12 cellular contexts compared by ENCODE assay signal in genomic region chr7:129777993-129778769, GRCh38.
DNase-seq lines count a peak whose midpoint lies in the region; ATAC-seq, FAIRE-seq and TF ChIP-seq lines count a peak whose summit lies in the region.
"Had no signal": no experiment of that assay in that cellular context is flagged by ENCODE, and none has a peak within 500 bp of the region (broad histone marks: within the 10 kb centered on the region; RNA-seq: fewer than 3 reads in every experiment).

No MANE protein-coding gene starts in this region.

- TF ChIP-seq RAD21 in HepG2 (CRISPR knock-in tag; IDR thresholded peaks at IDR 0.05): no peak

- H4K20me1 ChIP-seq in HepG2 (ENCODE audit: insufficient read depth, low read length) (peaks cover 7% of the 10 kb centered on the region; the same call in 1 of the 2 replicates), keratinocyte (ENCODE audit: control insufficient read depth, extremely low read depth, insufficient read depth, low read length) (peaks cover 10% of the 10 kb centered on the region)

- H3K4me3 Mint-ChIP-seq in activated CD8-positive, alpha-beta T cell treated with anti-CD3 and anti-CD28 coated beads, Interleukin-2, amount 10 ng/mL, durations not matched to agents 7 days and 5 days: peak overlapping the region; percentile 18

- no peak overlapping the region for H3K27ac Mint-ChIP-seq in activated CD8-positive, alpha-beta T cell treated with anti-CD3 and anti-CD28 coated beads, Interleukin-2, amount 10 ng/mL, durations not matched to agents 7 days and 5 days

- TF ChIP-seq CTCF in HepG2 (CRISPR knock-in tag; IDR thresholded peaks at IDR 0.05): no peak
- TF ChIP-seq CTCF in right lobe of liver (IDR thresholded peaks at IDR 0.05): no peak
- no peak for TF ChIP-seq CTCF in keratinocyte (optimal IDR thresholded peaks at IDR 0.05 in 1 of 3, IDR thresholded peaks at IDR 0.05 in 1 of 3, conservative IDR thresholded peaks at IDR 0.05 in 1 of 3; ENCODE audit: extremely low read depth in 1 of 3, insufficient read depth in 2 of 3, low read length in 3 of 3)
- TF ChIP-seq CTCF in upper lobe of right lung (IDR thresholded peaks at IDR 0.05): no peak

- CTCF ChIA-PET in HepG2 (lab: Yijun Ruan, JAX; ENCODE audit: low intra/inter-chr PET ratio, low total read pairs): no interaction called here
- CTCF ChIA-PET in activated CD8-positive, alpha-beta T cell treated with anti-CD3 and anti-CD28 coated beads, Interleukin-2, amount 10 ng/mL, durations not matched to agents 7 days and 5 days (lab: Charles Lee): no interaction called here

- H3K9me3 Mint-ChIP-seq in activated CD8-positive, alpha-beta T cell treated with anti-CD3 and anti-CD28 coated beads, Interleukin-2, amount 10 ng/mL, durations not matched to agents 7 days and 5 days (ENCODE audit: insufficient read depth): no peaks in the 10 kb centered on the region

- POLR2A ChIA-PET in HepG2 (lab: Yijun Ruan, JAX): no interaction called here
- POLR2A ChIA-PET in activated CD8-positive, alpha-beta T cell treated with anti-CD3 and anti-CD28 coated beads, Interleukin-2, amount 10 ng/mL, durations not matched to agents 7 days and 5 days (lab: Charles Lee): no interaction called here

- no peaks in the 10 kb centered on the region for H3K36me3 Mint-ChIP-seq in activated CD8-positive, alpha-beta T cell treated with anti-CD3 and anti-CD28 coated beads, Interleukin-2, amount 10 ng/mL, durations not matched to agents 7 days and 5 days (ENCODE audit: low read depth)

- H3K9me3 ChIP-seq in HepG2 (ENCODE audit: low read length) (no peaks in the 10 kb centered on the region), right lobe of liver (no peaks in the 10 kb centered on the region), keratinocyte (ENCODE audit: control insufficient read depth, low read depth, low read length) (no peaks in the 10 kb centered on the region), upper lobe of right lung (no peaks in the 10 kb centered on the region)

- TF ChIP-seq EP300 in HepG2 (IDR thresholded peaks at IDR 0.05; ENCODE audit: low read depth in 2 of 2, low read length in 2 of 2) (no peak), HepG2 (CRISPR knock-in tag; IDR thresholded peaks at IDR 0.05; ENCODE audit: borderline replicate concordance) (no peak)

- H3K9me1 ChIP-seq in keratinocyte (ENCODE audit: control insufficient read depth, extremely low read depth, insufficient read depth, low read length): no peaks in the 10 kb centered on the region

- peaks cover 50% of the 10 kb centered on the region for H3K27me3 Mint-ChIP-seq in activated CD8-positive, alpha-beta T cell treated with anti-CD3 and anti-CD28 coated beads, Interleukin-2, amount 10 ng/mL, durations not matched to agents 7 days and 5 days (ENCODE audit: low read depth)

- H3K27me3 ChIP-seq in HepG2 (ENCODE audit: control insufficient read depth in 1 of 2, insufficient read depth in 2 of 2, low read length in 2 of 2) (peaks cover 10 to 24% of the 10 kb centered on the region in 2 experiments), right lobe of liver (peaks cover 24 to 54% of the 10 kb centered on the region in 2 donors), keratinocyte (ENCODE audit: control insufficient read depth, extremely low read depth, insufficient read depth, low read length) (peaks cover 28% of the 10 kb centered on the region), upper lobe of right lung (peaks cover 73% of the 10 kb centered on the region)

- TF ChIP-seq POLR2A in HepG2 (IDR thresholded peaks at IDR 0.05; ENCODE audit: insufficient read depth in 1 of 2, low read depth in 2 of 2, low read length in 2 of 2) (no peak), right lobe of liver (IDR thresholded peaks at IDR 0.05) (no peak)

- no peak for FAIRE-seq in HepG2 (lab: Jason Lieb, UNC)
- FAIRE-seq in keratinocyte (lab: Jason Lieb, UNC): no peak

- H3K9ac ChIP-seq in HepG2 (ENCODE audit: insufficient read depth, low read depth, low read length): no peak overlapping the region
- peak overlapping the region; percentile 82 for H3K9ac ChIP-seq in keratinocyte (ENCODE audit: control insufficient read depth, extremely low read depth, insufficient read depth, low read length)

- H3K4me3 ChIP-seq in HepG2 (replicated peaks in 1 of 3; ENCODE audit: insufficient read depth in 1 of 3, low read depth in 2 of 3, low read length in 3 of 3): no peak overlapping the region
- H3K4me3 ChIP-seq in right lobe of liver: no peak overlapping the region
- H3K4me3 ChIP-seq in keratinocyte (ENCODE audit: control insufficient read depth in 2 of 3, extremely low read depth in 1 of 3, insufficient read depth in 2 of 3, low read depth in 1 of 3, low read length in 3 of 3): peak overlapping the region; percentile 77 to 83 (median 79)
- H3K4me3 ChIP-seq in upper lobe of right lung: peak overlapping the region; percentile 55
- H3K4me3 ChIP-seq: cardiac muscle cell had no signal

- ATAC-seq in HepG2: no peak
- ATAC-seq in right lobe of liver: no peak
- no peak for ATAC-seq in activated CD8-positive, alpha-beta T cell treated with anti-CD3 and anti-CD28 coated beads, Interleukin-2, amount 10 ng/mL, durations not matched to agents 7 days and 5 days
- no peak for ATAC-seq in upper lobe of right lung
- ATAC-seq in left colon: no peak
- no peak for ATAC-seq in GM19351 (IDR thresholded peaks at IDR 0.05; ENCODE audit: unreplicated experiment)

- H3K27ac ChIP-seq in HepG2 (ENCODE audit: extremely low read length, insufficient read depth, low read length): no peak overlapping the region
- H3K27ac ChIP-seq in right lobe of liver: no peak overlapping the region
- H3K27ac ChIP-seq in keratinocyte (ENCODE audit: control insufficient read depth, insufficient read depth, low read length): no peak overlapping the region
- H3K27ac ChIP-seq in upper lobe of right lung: no peak overlapping the region
- H3K27ac ChIP-seq: cardiac muscle cell, SJSA1 had no signal

- H2AFZ ChIP-seq in HepG2 (ENCODE audit: low read length): no peak overlapping the region
- H2AFZ ChIP-seq in keratinocyte (ENCODE audit: control insufficient read depth, low read length): no peak overlapping the region

- in situ Hi-C loops in HepG2 (cut with HindIII; ENCODE audit: extremely low pct_ligation_motif_present, low pct_unique_long_range_greater_than_20kb): no loop called here

- H3K79me2 ChIP-seq in HepG2 (ENCODE audit: insufficient read depth, low read length) (no peaks in the 10 kb centered on the region), keratinocyte (ENCODE audit: control insufficient read depth, insufficient read depth, low read length) (peaks cover 26% of the 10 kb centered on the region)

- H3K4me2 ChIP-seq in HepG2 (ENCODE audit: low read depth, low read length) (no peak overlapping the region), keratinocyte (ENCODE audit: control insufficient read depth, extremely low read depth, insufficient read depth, low read depth, low read length) (peak overlapping the region; percentile 92)

- BruUV-seq in HepG2 (replicated peaks; lab: Mats Ljungman, UMichigan): TSS peak; percentile 51

- H3K4me1 Mint-ChIP-seq in activated CD8-positive, alpha-beta T cell treated with anti-CD3 and anti-CD28 coated beads, Interleukin-2, amount 10 ng/mL, durations not matched to agents 7 days and 5 days (ENCODE audit: low read depth): peaks cover 24% of the 10 kb centered on the region

- DNase-seq in HepG2 (ENCODE audit: low spot score): no peak
- DNase-seq in right lobe of liver: no peak
- DNase-seq in activated CD8-positive, alpha-beta T cell treated with anti-CD3 and anti-CD28 coated beads, Interleukin-2, amount 10 ng/mL, durations not matched to agents 7 days and 5 days: no peak
- no peak for DNase-seq in keratinocyte (ENCODE audit: low read depth, low spot score)
- DNase-seq in upper lobe of right lung: no peak
- DNase-seq in NCI-H146 treated with DMSO at 0.1 percent for 48 hours (lab: John Stamatoyannopoulos, UW; ENCODE audit: unreplicated experiment): no peak
- DNase-seq in left colon: no peak
- DNase-seq: C1 segment of cervical spinal cord, substantia nigra had no signal

- 95% methylated on average over 39 of the region's 45 CpGs for WGBS in HepG2 (ENCODE audit: low lambda C conversion rate)
- 6% methylated on average over 7 of the region's 45 CpGs for WGBS in right lobe of liver (ENCODE audit: insufficient coverage, low coverage, low lambda C conversion rate, missing lambda C conversion rate)

- dilution Hi-C loops in keratinocyte (cut with MboI; ENCODE audit: extremely low pct_ligation_motif_present, low sequenced_read_pairs): no loop called here

- H3K36me3 ChIP-seq in HepG2 (replicated peaks in 1 of 2; ENCODE audit: control insufficient read depth in 1 of 2, insufficient read depth in 2 of 2, low read length in 2 of 2): no peaks in the 10 kb centered on the region
- H3K36me3 ChIP-seq in right lobe of liver: no peaks in the 10 kb centered on the region
- H3K36me3 ChIP-seq in keratinocyte (ENCODE audit: control insufficient read depth in 2 of 2, extremely low read depth in 1 of 2, insufficient read depth in 2 of 2, low read length in 2 of 2): peaks cover 0 to 3% of the 10 kb centered on the region in 2 experiments
- no peaks in the 10 kb centered on the region for H3K36me3 ChIP-seq in upper lobe of right lung
- H3K36me3 ChIP-seq: cardiac muscle cell, SJSA1 had no signal

- H3K4me1 ChIP-seq in HepG2 (ENCODE audit: insufficient read depth, low read length) (peaks cover 9% of the 10 kb centered on the region), right lobe of liver (peaks cover 0 to 34% (median 4%) of the 10 kb centered on the region in 4 donors), keratinocyte (ENCODE audit: control insufficient read depth, extremely low read depth, insufficient read depth, low read length) (peaks cover 16% of the 10 kb centered on the region), upper lobe of right lung (peaks cover 40% of the 10 kb centered on the region)

- intact Hi-C loops in HepG2 (cut with micrococcal nuclease; ENCODE audit: unreplicated experiment): no loop called here
- intact Hi-C loops in right lobe of liver (cut with DNase I): no loop called here
- intact Hi-C loops in upper lobe of right lung (cut with DNase I): no loop called here
- intact Hi-C loops in left colon (cut with DNase I, micrococcal nuclease): no loop called here

TF ChIP-seq in HepG2, 621 proteins besides CTCF, POLR2A, EP300 and RAD21 (continues in another document):
- TF ChIP-seq SMARCC2 (IDR thresholded peaks at IDR 0.05): no peak
- TF ChIP-seq AGO2 (optimal IDR thresholded peaks at IDR 0.05; ENCODE audit: low read depth, low read length): no peak
- TF ChIP-seq CENPX (CRISPR knock-in tag; IDR thresholded peaks at IDR 0.05): no peak
- no peak for TF ChIP-seq IKZF4 (CRISPR knock-in tag; IDR thresholded peaks at IDR 0.05; ENCODE audit: borderline replicate concordance, low read depth, not compliant biosample characterization)

Comparison
In these comparisons a context has a peak if more than half of its experiments do, and no peak if none do; other contexts are left out.
1. H3K4me3 ChIP-seq: peak in keratinocyte (3 of 3) and upper lobe of right lung (single experiment); none in HepG2 (0 of 3) and right lobe of liver (0 of 3).